Comparison of ENCODE assay signal across 31 cellular contexts in genomic region chr2:94999431-94999883, GRCh38. TPM values are rescaled to one million over a fixed set of nuclear protein-coding genes. Genes with fewer than 3 reads are reported as not detected.
"Had no signal": no experiment of that assay in that cellular context is flagged by ENCODE, and none has a peak within 500 bp of the region (broad histone marks: within the 10 kb centered on the region; RNA-seq: fewer than 3 reads in every experiment).

No MANE protein-coding gene starts in this region.

- H3K27ac Mint-ChIP-seq: activated CD4-positive, alpha-beta memory T cell treated with anti-CD3 and anti-CD28 coated beads for 36 hours; dendritic cell treated with granulocyte-macrophage colony-stimulating factor and Interleukin-4, amounts not matched to agents 40 ng/mL and 50 ng/mL, for 4 days; nephron progenitor cell; T-helper 2 cell treated with Interferon-gamma antibody and Interleukin-4, amounts not matched to agents 5 μg/mL and 100 μg/mL, for 36 hours had no signal

- FAIRE-seq: astrocyte, endometrium had no signal

- H3K9me3 Mint-ChIP-seq: activated CD4-positive, alpha-beta memory T cell treated with anti-CD3 and anti-CD28 coated beads for 36 hours; dendritic cell treated with granulocyte-macrophage colony-stimulating factor and Interleukin-4, amounts not matched to agents 40 ng/mL and 50 ng/mL, for 4 days; T-helper 2 cell treated with Interferon-gamma antibody and Interleukin-4, amounts not matched to agents 5 μg/mL and 100 μg/mL, for 36 hours had no signal

- H3K4me3 ChIP-seq: esophagus squamous epithelium, lung, mucosa of descending colon, testis, transverse colon had no signal

- H3K27ac ChIP-seq: epithelial cell of prostate, esophagus squamous epithelium, parathyroid adenoma, testis, transverse colon had no signal

- DNase-seq: activated CD4-positive, alpha-beta memory T cell treated with anti-CD3 and anti-CD28 coated beads for 36 hours; activated CD4-positive, alpha-beta T cell treated with anti-CD3 and anti-CD28 coated beads for 48 hours; activated CD4-positive, CD25-positive, alpha-beta regulatory T cell; activated CD8-positive, alpha-beta memory T cell treated with anti-CD3 and anti-CD28 coated beads, Interleukin-2, amount 50 U/mL, for 48 hours; activated naive CD4-positive, alpha-beta T cell treated with anti-CD3 and anti-CD28 coated beads, Interleukin-2, amount 50 U/mL, for 16 hours; activated T-cell treated with anti-CD3 and anti-CD28 coated beads, Interleukin-2, amount 50 U/mL, for 48 hours; amniotic stem cell; central memory CD4-positive, alpha-beta T cell; esophagus squamous epithelium; foreskin melanocyte; kidney glomerular epithelial cell; mesendoderm; nephron progenitor cell; occipital lobe; right cardiac atrium; stimulated activated CD4-positive, alpha-beta T cell treated with anti-CD3 and anti-CD28 coated beads, Interleukin-2, amount 100 ng/mL, for 48 hours; stimulated activated naive CD8-positive, alpha-beta T cell treated with anti-CD3 and anti-CD28 coated beads, Interleukin-15, Interleukin-2, amounts not matched to agents 100 U/mL and 50 U/mL, for 24 hours; T-helper 1 cell; testis; transverse colon had no signal

- H3K36me3 Mint-ChIP-seq: activated CD4-positive, alpha-beta memory T cell treated with anti-CD3 and anti-CD28 coated beads for 36 hours had no signal

- H3K27me3 ChIP-seq: testis had no signal

- H3K36me3 ChIP-seq: esophagus squamous epithelium, transverse colon had no signal

- H3K9me3 ChIP-seq: esophagus squamous epithelium, mucosa of descending colon, testis, transverse colon had no signal

- ATAC-seq: left lobe of liver; mucosa of descending colon; stimulated activated naive CD8-positive, alpha-beta T cell treated with anti-CD3 and anti-CD28 coated beads, Interleukin-15, Interleukin-2, amounts not matched to agents 100 U/mL and 50 U/mL, for 24 hours had no signal

- H3K4me1 ChIP-seq: parathyroid adenoma, testis, transverse colon had no signal

- H3K4me3 Mint-ChIP-seq: activated CD4-positive, alpha-beta memory T cell treated with anti-CD3 and anti-CD28 coated beads for 36 hours; dendritic cell treated with granulocyte-macrophage colony-stimulating factor and Interleukin-4, amounts not matched to agents 40 ng/mL and 50 ng/mL, for 4 days; nephron progenitor cell; T-helper 2 cell treated with Interferon-gamma antibody and Interleukin-4, amounts not matched to agents 5 μg/mL and 100 μg/mL, for 36 hours had no signal

RNA-seq across cellular contexts. Expression of gene MAL, which starts 26.1 kb away (rescaled TPM):
- total RNA-seq: glomerular endothelial cell, occipital lobe, pulmonary artery endothelial cell had no signal
